1 cellular context compared by ENCODE assay signal in the genomic region with DNA sequence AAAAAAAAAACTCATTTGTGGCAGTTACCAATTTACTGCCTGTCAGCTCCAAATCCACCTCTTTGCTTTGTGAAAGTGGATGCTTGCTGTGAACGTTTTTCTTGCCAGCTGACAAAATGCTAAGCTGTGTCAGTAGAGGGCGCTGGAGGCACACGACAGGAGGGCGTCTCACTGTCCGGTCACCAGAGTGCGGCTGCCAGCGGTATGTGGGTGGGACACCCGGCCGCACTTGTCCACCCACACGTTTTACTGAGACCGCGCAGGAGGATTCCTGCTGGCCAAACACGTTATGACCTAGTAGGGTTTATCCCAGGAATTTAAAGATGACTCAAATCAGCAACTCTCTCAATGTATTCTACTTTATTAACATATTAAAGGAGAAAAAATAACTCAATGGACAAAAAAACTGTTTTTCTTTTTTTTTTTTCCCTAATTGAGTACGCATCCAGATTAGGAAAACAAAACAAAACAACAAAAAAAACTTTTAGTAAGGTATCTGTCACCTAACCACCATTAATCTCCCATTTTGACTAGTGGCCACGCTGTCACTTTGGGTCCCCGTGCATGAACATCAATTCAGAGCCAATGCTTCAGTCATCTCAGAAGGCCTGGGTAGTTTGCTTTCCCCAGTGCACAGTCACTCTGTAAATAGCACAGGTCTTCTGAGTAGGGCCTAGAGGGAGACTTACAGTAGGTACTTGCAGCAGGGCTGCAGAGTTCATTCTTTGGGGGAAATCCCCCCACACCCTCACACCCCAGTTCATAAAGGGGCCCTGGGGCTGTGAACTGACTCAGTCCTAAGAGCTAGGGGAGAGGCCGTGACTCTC.
A peak's percentile ranks its signal among the peaks of the same experiment; 100 is the strongest.
TF ChIP-seq lines count a peak whose summit lies in the region.

No MANE protein-coding gene starts in this region.

TF ChIP-seq in HEK293, 187 proteins besides CTCF, POLR2A, EP300 and RAD21 (continued from another document):
- TF ChIP-seq, protein P1, sequence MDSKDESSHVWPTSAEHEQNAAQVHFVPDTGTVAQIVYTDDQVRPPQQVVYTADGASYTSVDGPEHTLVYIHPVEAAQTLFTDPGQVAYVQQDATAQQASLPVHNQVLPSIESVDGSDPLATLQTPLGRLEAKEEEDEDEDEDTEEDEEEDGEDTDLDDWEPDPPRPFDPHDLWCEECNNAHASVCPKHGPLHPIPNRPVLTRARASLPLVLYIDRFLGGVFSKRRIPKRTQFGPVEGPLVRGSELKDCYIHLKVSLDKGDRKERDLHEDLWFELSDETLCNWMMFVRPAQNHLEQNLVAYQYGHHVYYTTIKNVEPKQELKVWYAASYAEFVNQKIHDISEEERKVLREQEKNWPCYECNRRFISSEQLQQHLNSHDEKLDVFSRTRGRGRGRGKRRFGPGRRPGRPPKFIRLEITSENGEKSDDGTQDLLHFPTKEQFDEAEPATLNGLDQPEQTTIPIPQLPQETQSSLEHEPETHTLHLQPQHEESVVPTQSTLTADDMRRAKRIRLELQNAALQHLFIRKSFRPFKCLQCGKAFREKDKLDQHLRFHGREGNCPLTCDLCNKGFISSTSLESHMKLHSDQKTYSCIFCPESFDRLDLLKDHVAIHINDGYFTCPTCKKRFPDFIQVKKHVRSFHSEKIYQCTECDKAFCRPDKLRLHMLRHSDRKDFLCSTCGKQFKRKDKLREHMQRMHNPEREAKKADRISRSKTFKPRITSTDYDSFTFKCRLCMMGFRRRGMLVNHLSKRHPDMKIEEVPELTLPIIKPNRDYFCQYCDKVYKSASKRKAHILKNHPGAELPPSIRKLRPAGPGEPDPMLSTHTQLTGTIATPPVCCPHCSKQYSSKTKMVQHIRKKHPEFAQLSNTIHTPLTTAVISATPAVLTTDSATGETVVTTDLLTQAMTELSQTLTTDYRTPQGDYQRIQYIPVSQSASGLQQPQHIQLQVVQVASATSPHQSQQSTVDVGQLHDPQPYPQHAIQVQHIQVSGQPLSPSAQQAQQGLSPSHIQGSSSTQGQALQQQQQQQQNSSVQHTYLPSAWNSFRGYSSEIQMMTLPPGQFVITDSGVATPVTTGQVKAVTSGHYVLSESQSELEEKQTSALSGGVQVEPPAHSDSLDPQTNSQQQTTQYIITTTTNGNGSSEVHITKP (tag by site-specific recombination; IDR thresholded peaks at IDR 0.05): no peak
- TF ChIP-seq, protein P2, sequence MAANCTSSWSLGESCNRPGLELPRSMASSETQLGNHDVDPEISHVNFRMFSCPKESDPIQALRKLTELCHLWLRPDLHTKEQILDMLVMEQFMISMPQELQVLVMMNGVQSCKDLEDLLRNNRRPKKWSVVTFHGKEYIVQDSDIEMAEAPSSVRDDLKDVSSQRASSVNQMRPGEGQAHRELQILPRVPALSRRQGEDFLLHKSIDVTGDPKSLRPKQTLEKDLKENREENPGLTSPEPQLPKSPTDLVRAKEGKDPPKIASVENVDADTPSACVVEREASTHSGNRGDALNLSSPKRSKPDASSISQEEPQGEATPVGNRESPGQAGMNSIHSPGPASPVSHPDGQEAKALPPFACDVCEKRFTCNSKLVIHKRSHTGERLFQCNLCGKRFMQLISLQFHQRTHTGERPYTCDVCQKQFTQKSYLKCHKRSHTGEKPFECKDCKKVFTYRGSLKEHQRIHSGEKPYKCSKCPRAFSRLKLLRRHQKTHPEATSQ (tag by site-specific recombination; IDR thresholded peaks at IDR 0.05): no peak
- TF ChIP-seq ZNF354C (tag by site-specific recombination; IDR thresholded peaks at IDR 0.05; ENCODE audit: borderline replicate concordance, low read depth) (no peak), ZNF48 (tag by site-specific recombination; IDR thresholded peaks at IDR 0.05) (no peak), ZNF555 (tag by site-specific recombination; conservative IDR thresholded peaks at IDR 0.05) (no peak), ZNF571 (tag by site-specific recombination; IDR thresholded peaks at IDR 0.05) (no peak), ZNF426 (tag by site-specific recombination; IDR thresholded peaks at IDR 0.05) (no peak), TRIM28 (IDR thresholded peaks at IDR 0.05; ENCODE audit: borderline replicate concordance, low read length) (no peak), ZNF654 (tag by site-specific recombination; IDR thresholded peaks at IDR 0.05; ENCODE audit: low read depth) (peak; percentile 94), RBAK (tag by site-specific recombination; IDR thresholded peaks at IDR 0.05) (no peak), ZNF184 (tag by site-specific recombination; IDR thresholded peaks at IDR 0.05) (no peak), ZNF404 (tag by site-specific recombination; IDR thresholded peaks at IDR 0.05) (no peak), GLI4 (tag by site-specific recombination; IDR thresholded peaks at IDR 0.05) (no peak), ZNF121 (tag by site-specific recombination; IDR thresholded peaks at IDR 0.05) (no peak), OSR2 (tag by site-specific recombination; IDR thresholded peaks at IDR 0.05) (no peak), ZBTB8A (tag by site-specific recombination; IDR thresholded peaks at IDR 0.05) (0 out of 2 replicates have a peak, but pooled peaks have one; percentile 13), ZNF585B (tag by site-specific recombination; IDR thresholded peaks at IDR 0.05) (no peak), YY2 (tag by site-specific recombination; IDR thresholded peaks at IDR 0.05) (no peak), ZNF174 (tag by site-specific recombination; IDR thresholded peaks at IDR 0.05) (no peak), ZNF10 (tag by site-specific recombination; IDR thresholded peaks at IDR 0.05) (no peak), ZNF16 (tag by site-specific recombination; IDR thresholded peaks at IDR 0.05; ENCODE audit: low read depth) (no peak)
- TF ChIP-seq, protein P3, sequence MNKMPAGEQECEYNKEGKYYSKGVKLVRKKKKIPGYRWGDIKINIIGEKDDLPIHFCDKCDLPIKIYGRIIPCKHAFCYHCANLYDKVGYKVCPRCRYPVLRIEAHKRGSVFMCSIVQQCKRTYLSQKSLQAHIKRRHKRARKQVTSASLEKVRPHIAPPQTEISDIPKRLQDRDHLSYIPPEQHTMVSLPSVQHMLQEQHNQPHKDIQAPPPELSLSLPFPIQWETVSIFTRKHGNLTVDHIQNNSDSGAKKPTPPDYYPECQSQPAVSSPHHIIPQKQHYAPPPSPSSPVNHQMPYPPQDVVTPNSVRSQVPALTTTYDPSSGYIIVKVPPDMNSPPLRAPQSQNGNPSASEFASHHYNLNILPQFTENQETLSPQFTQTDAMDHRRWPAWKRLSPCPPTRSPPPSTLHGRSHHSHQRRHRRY (tag by site-specific recombination; IDR thresholded peaks at IDR 0.05): no peak
- TF ChIP-seq, protein P4, sequence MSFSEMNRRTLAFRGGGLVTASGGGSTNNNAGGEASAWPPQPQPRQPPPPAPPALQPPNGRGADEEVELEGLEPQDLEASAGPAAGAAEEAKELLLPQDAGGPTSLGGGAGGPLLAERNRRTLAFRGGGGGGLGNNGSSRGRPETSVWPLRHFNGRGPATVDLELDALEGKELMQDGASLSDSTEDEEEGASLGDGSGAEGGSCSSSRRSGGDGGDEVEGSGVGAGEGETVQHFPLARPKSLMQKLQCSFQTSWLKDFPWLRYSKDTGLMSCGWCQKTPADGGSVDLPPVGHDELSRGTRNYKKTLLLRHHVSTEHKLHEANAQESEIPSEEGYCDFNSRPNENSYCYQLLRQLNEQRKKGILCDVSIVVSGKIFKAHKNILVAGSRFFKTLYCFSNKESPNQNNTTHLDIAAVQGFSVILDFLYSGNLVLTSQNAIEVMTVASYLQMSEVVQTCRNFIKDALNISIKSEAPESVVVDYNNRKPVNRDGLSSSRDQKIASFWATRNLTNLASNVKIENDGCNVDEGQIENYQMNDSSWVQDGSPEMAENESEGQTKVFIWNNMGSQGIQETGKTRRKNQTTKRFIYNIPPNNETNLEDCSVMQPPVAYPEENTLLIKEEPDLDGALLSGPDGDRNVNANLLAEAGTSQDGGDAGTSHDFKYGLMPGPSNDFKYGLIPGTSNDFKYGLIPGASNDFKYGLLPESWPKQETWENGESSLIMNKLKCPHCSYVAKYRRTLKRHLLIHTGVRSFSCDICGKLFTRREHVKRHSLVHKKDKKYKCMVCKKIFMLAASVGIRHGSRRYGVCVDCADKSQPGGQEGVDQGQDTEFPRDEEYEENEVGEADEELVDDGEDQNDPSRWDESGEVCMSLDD (tag by site-specific recombination; IDR thresholded peaks at IDR 0.05): no peak
- TF ChIP-seq, protein P5, sequence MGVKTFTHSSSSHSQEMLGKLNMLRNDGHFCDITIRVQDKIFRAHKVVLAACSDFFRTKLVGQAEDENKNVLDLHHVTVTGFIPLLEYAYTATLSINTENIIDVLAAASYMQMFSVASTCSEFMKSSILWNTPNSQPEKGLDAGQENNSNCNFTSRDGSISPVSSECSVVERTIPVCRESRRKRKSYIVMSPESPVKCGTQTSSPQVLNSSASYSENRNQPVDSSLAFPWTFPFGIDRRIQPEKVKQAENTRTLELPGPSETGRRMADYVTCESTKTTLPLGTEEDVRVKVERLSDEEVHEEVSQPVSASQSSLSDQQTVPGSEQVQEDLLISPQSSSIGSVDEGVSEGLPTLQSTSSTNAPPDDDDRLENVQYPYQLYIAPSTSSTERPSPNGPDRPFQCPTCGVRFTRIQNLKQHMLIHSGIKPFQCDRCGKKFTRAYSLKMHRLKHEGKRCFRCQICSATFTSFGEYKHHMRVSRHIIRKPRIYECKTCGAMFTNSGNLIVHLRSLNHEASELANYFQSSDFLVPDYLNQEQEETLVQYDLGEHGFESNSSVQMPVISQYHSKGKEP (tag by site-specific recombination; IDR thresholded peaks at IDR 0.05): no peak
- TF ChIP-seq, protein P6, sequence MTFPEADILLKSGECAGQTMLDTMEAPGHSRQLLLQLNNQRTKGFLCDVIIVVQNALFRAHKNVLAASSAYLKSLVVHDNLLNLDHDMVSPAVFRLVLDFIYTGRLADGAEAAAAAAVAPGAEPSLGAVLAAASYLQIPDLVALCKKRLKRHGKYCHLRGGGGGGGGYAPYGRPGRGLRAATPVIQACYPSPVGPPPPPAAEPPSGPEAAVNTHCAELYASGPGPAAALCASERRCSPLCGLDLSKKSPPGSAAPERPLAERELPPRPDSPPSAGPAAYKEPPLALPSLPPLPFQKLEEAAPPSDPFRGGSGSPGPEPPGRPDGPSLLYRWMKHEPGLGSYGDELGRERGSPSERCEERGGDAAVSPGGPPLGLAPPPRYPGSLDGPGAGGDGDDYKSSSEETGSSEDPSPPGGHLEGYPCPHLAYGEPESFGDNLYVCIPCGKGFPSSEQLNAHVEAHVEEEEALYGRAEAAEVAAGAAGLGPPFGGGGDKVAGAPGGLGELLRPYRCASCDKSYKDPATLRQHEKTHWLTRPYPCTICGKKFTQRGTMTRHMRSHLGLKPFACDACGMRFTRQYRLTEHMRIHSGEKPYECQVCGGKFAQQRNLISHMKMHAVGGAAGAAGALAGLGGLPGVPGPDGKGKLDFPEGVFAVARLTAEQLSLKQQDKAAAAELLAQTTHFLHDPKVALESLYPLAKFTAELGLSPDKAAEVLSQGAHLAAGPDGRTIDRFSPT (tag by site-specific recombination; IDR thresholded peaks at IDR 0.05): peak; percentile 46; the same call in 1 of the 2 replicates
